8 cellular contexts compared by ENCODE assay signal in genomic region chrX:53082773-53083616, GRCh38. TPM values are rescaled to one million over a fixed set of nuclear protein-coding genes. Genes with fewer than 3 reads are reported as not detected.
DNase-seq lines count a peak whose midpoint lies in the region; ATAC-seq, FAIRE-seq and TF ChIP-seq lines count a peak whose summit lies in the region.

No MANE protein-coding gene starts in this region.

- DNase-seq in dorsolateral prefrontal cortex, result peak in 2 of 10 donors; percentile 30 to 43
- no peak for DNase-seq in nephron progenitor cell
- no peak for DNase-seq in NCI-H146 treated with DMSO at 0.1 percent for 48 hours (lab: John Stamatoyannopoulos, UW; ENCODE audit: unreplicated experiment)
- DNase-seq in GM12892 (ENCODE audit: insufficient read length), result no peak
- DNase-seq in NCI-H2227 treated with DMSO at 0.1 percent for 48 hours (lab: John Stamatoyannopoulos, UW), result no peak

- peaks cover 26% of the 10 kb centered on the region for H3K36me3 ChIP-seq in BLaER1
- peaks cover 5% of the 10 kb centered on the region; the same call in 1 of the 2 replicates for H3K36me3 ChIP-seq in Loucy (ENCODE audit: insufficient read depth, low read length)

- FAIRE-seq in GM12892 (lab: Jason Lieb, UNC), result no peak

- peaks cover 32% of the 10 kb centered on the region for H3K36me3 Mint-ChIP-seq in nephron progenitor cell (ENCODE audit: low read depth)

- intact Hi-C loops in dorsolateral prefrontal cortex (cut with DNase I), result no loop called here

- peaks cover 74% of the 10 kb centered on the region for H3K4me1 Mint-ChIP-seq in nephron progenitor cell

- H3K4me1 ChIP-seq in BLaER1 (peaks cover 20% of the 10 kb centered on the region), Loucy (ENCODE audit: insufficient read depth, low read length, poor library complexity, severe bottlenecking) (no peaks in the 10 kb centered on the region)

- H3K4me3 ChIP-seq in BLaER1 (peak overlapping the region; percentile 79), Loucy (ENCODE audit: low read length, poor library complexity, severe bottlenecking) (peak overlapping the region; percentile 79), dorsolateral prefrontal cortex (peak overlapping the region; percentile 46 to 89 (median 76))

- no peak overlapping the region for H3K27ac Mint-ChIP-seq in nephron progenitor cell

- H3K9me3 Mint-ChIP-seq in nephron progenitor cell, result peaks cover 71% of the 10 kb centered on the region

- peak overlapping the region; percentile 72 for H3K27ac ChIP-seq in BLaER1
- H3K27ac ChIP-seq in dorsolateral prefrontal cortex, result peak overlapping the region in 55 of 59 donors; percentile 40 to 95 (median 87)

- H3K9me3 ChIP-seq in BLaER1 (0 out of 2 replicates have a peak, but pooled peaks cover 6% of the 10 kb centered on the region), Loucy (ENCODE audit: insufficient read depth, low read depth, low read length) (no peaks in the 10 kb centered on the region)

- H3K9me2 ChIP-seq in Loucy (replicated peaks; ENCODE audit: low read depth, low read length), result no peaks in the 10 kb centered on the region

- H4K20me1 ChIP-seq in BLaER1 (peaks cover 37% of the 10 kb centered on the region), Loucy (ENCODE audit: insufficient read depth, low read length, poor library complexity, severe bottlenecking) (peaks cover 7% of the 10 kb centered on the region)

- H3K27me3 ChIP-seq in BLaER1, result peaks cover 55% of the 10 kb centered on the region
- H3K27me3 ChIP-seq in Loucy (ENCODE audit: insufficient read depth, low read length, poor library complexity, severe bottlenecking), result no peaks in the 10 kb centered on the region
- H3K27me3 ChIP-seq in dorsolateral prefrontal cortex, result peaks cover 0 to 77% (median 16%) of the 10 kb centered on the region in 45 donors

- peak overlapping the region; percentile 55; the same call in 1 of the 2 replicates for H2AFZ ChIP-seq in Loucy (ENCODE audit: low read length)

- no peaks in the 10 kb centered on the region for H3F3A ChIP-seq in Loucy (ENCODE audit: low read depth)

- ATAC-seq in GM18517 (IDR thresholded peaks at IDR 0.05; ENCODE audit: unreplicated experiment), result no peak

- peak overlapping the region; percentile 83 for H3K9ac ChIP-seq in BLaER1
- peak overlapping the region; percentile 73 for H3K9ac ChIP-seq in Loucy (ENCODE audit: low read depth, low read length, poor library complexity, severe bottlenecking)

- TF ChIP-seq POLR2A in GM12892 (IDR thresholded peaks at IDR 0.05; ENCODE audit: low read depth, low read length), result no peak

- H3K27me3 Mint-ChIP-seq in nephron progenitor cell (ENCODE audit: low read depth, poor library complexity), result no peaks in the 10 kb centered on the region

- H3K79me2 ChIP-seq in Loucy (ENCODE audit: insufficient read depth, low read length), result peaks cover 17% of the 10 kb centered on the region; the same call in 1 of the 2 replicates

- no peak for TF ChIP-seq CTCF in Loucy (conservative IDR thresholded peaks at IDR 0.05; ENCODE audit: low read length)
- no peak for TF ChIP-seq CTCF in dorsolateral prefrontal cortex (IDR thresholded peaks at IDR 0.05 in 54 of 56, conservative IDR thresholded peaks at IDR 0.05 in 2 of 56; ENCODE audit: low read depth in 1 of 56, partially characterized antibody in 56 of 56)
- TF ChIP-seq CTCF in nephron progenitor cell (IDR thresholded peaks at IDR 0.05), result no peak

- H3K4me2 ChIP-seq in BLaER1, result peak overlapping the region; percentile 78
- H3K4me2 ChIP-seq in Loucy (ENCODE audit: low read depth, low read length, poor library complexity, severe bottlenecking), result peak overlapping the region; percentile 91

- H3K4me3 Mint-ChIP-seq in nephron progenitor cell, result peak overlapping the region; percentile 91

RNA-seq across cellular contexts. Expression of gene TSPYL2, which starts 0.8 kb away (rescaled TPM):
- total RNA-seq in dorsolateral prefrontal cortex, result 100 to 1,000 TPM in 118 of 120 experiments, 10 to 100 TPM in 2; 82.1 to 367 (median 187) TPM
- polyA plus RNA-seq in GM12892 (2012; ENCODE audit: missing spikeins), result 19.1 TPM

RNA-seq across cellular contexts. Expression of gene KANTR, which starts 10.9 kb away (rescaled TPM):
- 10 to 100 TPM; 25.4 to 60.7 (median 42.0) TPM for total RNA-seq in dorsolateral prefrontal cortex
- 7.9 TPM for polyA plus RNA-seq in GM12892 (2012; ENCODE audit: missing spikeins)

RNA-seq across cellular contexts. Expression of gene GPR173, which starts 34.4 kb away (rescaled TPM):
- total RNA-seq in dorsolateral prefrontal cortex, result 10 to 100 TPM; 13.8 to 28.3 (median 20.2) TPM
- not detected for polyA plus RNA-seq in GM12892 (2012; ENCODE audit: missing spikeins)
